ENCODE assay signal across 1 cellular context in genomic region chr1:12228979-12229378, GRCh38.
TF ChIP-seq lines count a peak whose summit lies in the region.

No MANE protein-coding gene starts in this region.

TF ChIP-seq in GM23338, 12 proteins besides CTCF, POLR2A, EP300 and RAD21 (continued from another document):
- no peak for TF ChIP-seq EZH2 (IDR thresholded peaks at IDR 0.05; ENCODE audit: low read depth, unreplicated experiment)
- TF ChIP-seq JUNB (IDR thresholded peaks at IDR 0.05; ENCODE audit: unreplicated experiment) = no peak
- TF ChIP-seq NANOG (IDR thresholded peaks at IDR 0.05; ENCODE audit: borderline replicate concordance) = no peak
- no peak for TF ChIP-seq ZNF462 (CRISPR knock-in tag; IDR thresholded peaks at IDR 0.05)
- no peak for TF ChIP-seq STAT1 (IDR thresholded peaks at IDR 0.05; ENCODE audit: unreplicated experiment)
- no peak for TF ChIP-seq ZNF114 (CRISPR knock-in tag; IDR thresholded peaks at IDR 0.05)
- no peak for TF ChIP-seq EZH2phosphoT487 (IDR thresholded peaks at IDR 0.05; ENCODE audit: unreplicated experiment)
